ENCODE assay signal across 8 cellular contexts in the genomic region with DNA sequence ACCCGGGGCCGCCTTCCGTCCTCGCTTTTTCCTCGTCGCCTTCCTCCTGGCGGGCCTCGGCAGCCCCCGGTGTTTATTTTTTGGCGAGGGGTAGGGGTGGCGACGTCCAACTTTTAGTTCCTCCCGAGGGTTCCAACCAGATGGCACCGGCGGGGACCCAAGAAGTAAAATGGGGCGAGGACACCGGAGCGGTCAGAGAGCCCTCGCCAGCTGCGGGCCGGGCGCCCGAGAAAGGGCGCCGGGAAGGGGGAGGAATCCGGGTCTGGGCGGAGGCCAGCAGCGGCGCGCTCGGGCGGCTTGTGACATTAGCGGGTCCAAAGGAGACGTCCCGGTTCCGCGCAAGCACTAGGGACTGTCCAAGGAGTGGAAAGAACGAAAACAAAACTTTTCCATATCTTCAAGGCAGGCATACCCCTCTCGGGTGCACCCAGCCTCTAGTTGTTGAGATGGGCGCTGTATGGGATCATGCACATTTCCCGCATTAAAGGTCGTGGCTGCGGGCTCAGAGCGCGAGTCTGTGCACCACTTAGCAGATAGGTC. TPM values are rescaled to one million over a fixed set of nuclear protein-coding genes. Genes with fewer than 3 reads are reported as not detected.
DNase-seq lines count a peak whose midpoint lies in the region; ATAC-seq lines count a peak whose summit lies in the region.

No MANE protein-coding gene starts in this region.

- peak overlapping the region; percentile 94 for H3K9ac ChIP-seq in skeletal muscle satellite cell (ENCODE audit: low read depth, low read length)

- no peaks in the 10 kb centered on the region for H3K36me3 ChIP-seq in skeletal muscle satellite cell (ENCODE audit: insufficient read depth, low read length)

- H3K27ac Mint-ChIP-seq in T-cell: peak overlapping the region; percentile 58 to 74

- H3K27me3 Mint-ChIP-seq in T-cell: peaks cover 3 to 20% of the 10 kb centered on the region in 2 donors

- DNase-seq in ACHN (peak; percentile 14), T-cell (peak in 5 of 34 experiments; percentile 2 to 17 (median 7)), cerebellum (ENCODE audit: low spot score) (peak; percentile 53), iris pigment epithelial cell (ENCODE audit: low read depth) (peak; percentile 36), NCI-H1694 treated with DMSO at 0.1 percent for 48 hours (lab: John Stamatoyannopoulos, UW) (no peak)

- peak; percentile 12 for ATAC-seq in GM18517 (IDR thresholded peaks at IDR 0.05; ENCODE audit: unreplicated experiment)
- peak; percentile 13 for ATAC-seq in HG03097 (IDR thresholded peaks at IDR 0.05; ENCODE audit: low FRiP score, unreplicated experiment)
- peak; percentile 13 to 39 (median 26) for ATAC-seq in T-cell (replicated peaks in 1 of 4)

- CTCF ChIA-PET in T-cell (lab: Charles Lee): interaction anchor here in 1 of 2 donors (0.6 kb wide), 1 partner anchor 72 kb away, joined by 4 read pairs; no protein-coding TSS in a partner anchor

- peaks cover 5% of the 10 kb centered on the region for H3K36me3 Mint-ChIP-seq in T-cell

- POLR2A ChIA-PET in T-cell (lab: Charles Lee): no interaction called here

- H3K4me1 ChIP-seq in skeletal muscle satellite cell (ENCODE audit: control insufficient read depth, insufficient read depth, low read length): peaks cover 16% of the 10 kb centered on the region

- H3K9me3 Mint-ChIP-seq in T-cell: no peaks in the 10 kb centered on the region

- peak overlapping the region; percentile 96 for H3K4me3 ChIP-seq in skeletal muscle satellite cell (ENCODE audit: low read length)

- peak overlapping the region; percentile 83 to 88 (median 84) for H3K4me3 Mint-ChIP-seq in T-cell

- H3K9me3 ChIP-seq in skeletal muscle satellite cell (replicated peaks; ENCODE audit: low read length): no peaks in the 10 kb centered on the region

- H3K4me1 Mint-ChIP-seq in T-cell: peaks cover 17 to 36% (median 27%) of the 10 kb centered on the region in 3 donors

- H3K4me2 ChIP-seq in skeletal muscle satellite cell (ENCODE audit: low read length): peak overlapping the region; percentile 92

- in situ Hi-C loops in ACHN (cut with HindIII; ENCODE audit: low pct_ligation_motif_present, low pct_unique_long_range_greater_than_20kb, low sequenced_read_pairs): no loop called here

- no peaks in the 10 kb centered on the region for H3K27me3 ChIP-seq in skeletal muscle satellite cell (ENCODE audit: control insufficient read depth, insufficient read depth, low read length)

RNA-seq across cellular contexts. Expression of gene USP46, which starts 0.7 kb away (rescaled TPM):
- total RNA-seq in T-cell: 10 to 100 TPM in 4 of 5 donors, 1 to 10 TPM in 1; 8.0 to 16.3 (median 12.6) TPM
- 48.8 TPM for total RNA-seq in cerebellum
- 11.6 and 13.7 TPM in 2 replicates for total RNA-seq in skeletal muscle satellite cell (2012; rRNA removed)
